17 cellular contexts compared by ENCODE assay signal in the genomic region with DNA sequence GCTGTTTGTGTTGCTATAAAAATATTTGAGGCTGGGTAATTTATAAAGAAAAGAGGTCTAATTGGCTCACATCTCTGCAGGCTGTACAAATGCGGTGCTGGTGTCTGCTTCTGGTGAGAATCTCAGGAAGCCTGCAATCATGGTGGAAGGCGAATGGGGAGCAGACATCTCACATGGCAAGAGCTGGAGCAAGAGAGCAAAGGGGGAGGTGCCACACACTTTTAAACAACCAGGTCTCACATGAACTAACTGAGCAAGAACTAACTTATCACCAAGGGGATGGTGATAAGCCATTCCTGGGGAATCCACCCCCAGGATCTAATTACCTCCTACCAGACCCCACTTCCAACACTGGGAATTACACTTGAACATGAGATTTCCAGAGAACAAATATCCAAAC.
DNase-seq lines count a peak whose midpoint lies in the region; ATAC-seq and TF ChIP-seq lines count a peak whose summit lies in the region.
"Had no signal": no experiment of that assay in that cellular context is flagged by ENCODE, and none has a peak within 500 bp of the region (broad histone marks: within the 10 kb centered on the region; RNA-seq: fewer than 3 reads in every experiment).

No MANE protein-coding gene starts in this region.

- no peak overlapping the region for H3K27ac ChIP-seq in GM23338 (ENCODE audit: low read depth)
- no peak overlapping the region for H3K27ac ChIP-seq in endodermal cell (ENCODE audit: low read depth, low read length)
- H3K27ac ChIP-seq in mesendoderm (ENCODE audit: low read depth, low read length), result no peak overlapping the region
- H3K27ac ChIP-seq: A549, GM23248 had no signal

- CTCF ChIA-PET in Calu3 (lab: Charles Lee), result no interaction called here

- H3K27me3 ChIP-seq in GM23338 (ENCODE audit: insufficient read depth), result no peaks in the 10 kb centered on the region
- no peaks in the 10 kb centered on the region for H3K27me3 ChIP-seq in endodermal cell (ENCODE audit: control insufficient read depth, insufficient read depth, low read length, poor library complexity, severe bottlenecking)
- no peaks in the 10 kb centered on the region for H3K27me3 ChIP-seq in mesendoderm (ENCODE audit: insufficient read depth, low read length, poor library complexity)

- H3K4me3 Mint-ChIP-seq in GM23338 (no peak overlapping the region), endodermal cell (no peak overlapping the region), Calu3 (ENCODE audit: low read depth, unreplicated experiment) (no peak overlapping the region)
- H3K4me3 Mint-ChIP-seq: CD4-positive, alpha-beta memory T cell had no signal

- DNase-seq in GM23338 (ENCODE audit: low spot score) (peak; percentile 6), endodermal cell (peak; percentile 55), mesendoderm (peak; percentile 85), Calu3 (no peak), SKM-1 (lab: John Stamatoyannopoulos, UW; ENCODE audit: unreplicated experiment) (no peak), iPS-NIHi11 (ENCODE audit: low spot score) (no peak)
- DNase-seq: 8988T; ACHN; AML-193; C1 segment of cervical spinal cord; CD4-positive, alpha-beta memory T cell; COR-L47; DMS153; DND-41; GM23248 had no signal

- BruUV-seq in Calu3 (replicated peaks; lab: Mats Ljungman, UMichigan), result no TSS peak

- H3K79me2 ChIP-seq in GM23338 (replicated peaks; ENCODE audit: insufficient read depth) (no peaks in the 10 kb centered on the region), mesendoderm (ENCODE audit: control insufficient read depth, insufficient read depth, low read length) (no peaks in the 10 kb centered on the region)

- no peak overlapping the region for H2AFZ ChIP-seq in GM23338
- H2AFZ ChIP-seq: GM23248 had no signal

- peaks cover 11% of the 10 kb centered on the region for H3K4me1 Mint-ChIP-seq in GM23338
- H3K4me1 Mint-ChIP-seq in endodermal cell, result peaks cover 38% of the 10 kb centered on the region
- H3K4me1 Mint-ChIP-seq in Calu3 (ENCODE audit: low read depth, unreplicated experiment), result no peaks in the 10 kb centered on the region
- H3K4me1 Mint-ChIP-seq: CD4-positive, alpha-beta memory T cell had no signal

- H3K9ac ChIP-seq in endodermal cell (ENCODE audit: extremely low read depth, low read length, poor library complexity, severe bottlenecking) (no peak overlapping the region), mesendoderm (ENCODE audit: low read length) (no peak overlapping the region)
- H3K9ac ChIP-seq: GM23248 had no signal

- H3K18ac ChIP-seq in mesendoderm (ENCODE audit: low read length), result no peak overlapping the region

- H3K4me3 ChIP-seq in GM23338, result no peak overlapping the region
- no peak overlapping the region for H3K4me3 ChIP-seq in endodermal cell (ENCODE audit: low read length)
- H3K4me3 ChIP-seq in mesendoderm (ENCODE audit: low read length), result no peak overlapping the region
- H3K4me3 ChIP-seq: A549, GM23248, HAP-1 had no signal

- no peak overlapping the region for H3K23ac ChIP-seq in mesendoderm (ENCODE audit: low read length)

- H2BK15ac ChIP-seq in mesendoderm (replicated peaks; ENCODE audit: low read depth), result no peak overlapping the region

- no peaks in the 10 kb centered on the region for H4K20me1 ChIP-seq in GM23338 (replicated peaks; ENCODE audit: insufficient read depth)

- H3K36me3 ChIP-seq in GM23338 (ENCODE audit: insufficient read depth) (no peaks in the 10 kb centered on the region), endodermal cell (ENCODE audit: control insufficient read depth, insufficient read depth, low read length) (no peaks in the 10 kb centered on the region), mesendoderm (ENCODE audit: control insufficient read depth, insufficient read depth, low read length) (no peaks in the 10 kb centered on the region)
- H3K36me3 ChIP-seq: HAP-1 had no signal

- no peak overlapping the region for H4K5ac ChIP-seq in mesendoderm (ENCODE audit: low read length)

- H2BK120ac ChIP-seq in mesendoderm (ENCODE audit: low read depth, low read length), result no peak overlapping the region

- H2AK5ac ChIP-seq in mesendoderm (ENCODE audit: low read length), result no peak overlapping the region

- H3K27ac Mint-ChIP-seq in GM23338 (peak overlapping the region; percentile 51), endodermal cell (no peak overlapping the region), Calu3 (ENCODE audit: unreplicated experiment) (no peak overlapping the region)
- H3K27ac Mint-ChIP-seq: CD4-positive, alpha-beta memory T cell had no signal

- no peak for TF ChIP-seq CTCF in GM23338 (conservative IDR thresholded peaks at IDR 0.05; ENCODE audit: low read depth in 2 of 2)
- TF ChIP-seq CTCF in endodermal cell (conservative IDR thresholded peaks at IDR 0.05), result no peak
- TF ChIP-seq CTCF in Calu3 (IDR thresholded peaks at IDR 0.05; ENCODE audit: unreplicated experiment), result no peak

- no peak overlapping the region for H2BK5ac ChIP-seq in mesendoderm (ENCODE audit: low read length)

- ATAC-seq in GM23338, result no peak
- ATAC-seq: A549 had no signal

- intact Hi-C loops in Calu3 (cut with micrococcal nuclease; ENCODE audit: unreplicated experiment), result no loop called here

- no peaks in the 10 kb centered on the region; the same call in 1 of the 2 replicates for H3K4me1 ChIP-seq in GM23338 (ENCODE audit: insufficient read depth)
- H3K4me1 ChIP-seq in endodermal cell (ENCODE audit: control insufficient read depth, insufficient read depth, low read length), result peaks cover 7% of the 10 kb centered on the region
- no peaks in the 10 kb centered on the region for H3K4me1 ChIP-seq in mesendoderm (ENCODE audit: control insufficient read depth, low read depth, low read length)
- H3K4me1 ChIP-seq: A549, HAP-1 had no signal

- H3F3A ChIP-seq in GM23338 (replicated peaks; ENCODE audit: low read depth), result no peaks in the 10 kb centered on the region

- WGBS in endodermal cell (ENCODE audit: insufficient coverage in 1 of 2, insufficient read length in 1 of 2), 2 experiments, result 60 to 84% methylated on average over 1 to 2 of the region's 2 CpGs
- no CpG with 5 or more reads among the region's 2 CpGs for WGBS in mesendoderm (ENCODE audit: extremely low coverage, insufficient coverage, low lambda C conversion rate)

- H3K9me3 ChIP-seq in endodermal cell (ENCODE audit: control insufficient read depth, low read length), result no peaks in the 10 kb centered on the region
- H3K9me3 ChIP-seq: HAP-1 had no signal

- H4K8ac ChIP-seq in mesendoderm (ENCODE audit: low read depth, low read length), result no peak overlapping the region

- no peak overlapping the region for H3K4ac ChIP-seq in mesendoderm (ENCODE audit: low read depth, low read length)

- H3K9me2 ChIP-seq in GM23338 (ENCODE audit: insufficient read depth), result no peaks in the 10 kb centered on the region; the same call in 1 of the 2 replicates

- H3K9me3 Mint-ChIP-seq in GM23338, result no peaks in the 10 kb centered on the region
- peaks cover 9% of the 10 kb centered on the region for H3K9me3 Mint-ChIP-seq in endodermal cell
- peaks cover 9% of the 10 kb centered on the region for H3K9me3 Mint-ChIP-seq in Calu3 (ENCODE audit: low read depth, unreplicated experiment)

- H3K4me2 ChIP-seq in GM23338 (no peak overlapping the region), mesendoderm (ENCODE audit: low read length) (no peak overlapping the region)
- H3K4me2 ChIP-seq: A549 had no signal

- H3K79me1 ChIP-seq in mesendoderm (ENCODE audit: low read length), result no peaks in the 10 kb centered on the region

- H3K27me3 Mint-ChIP-seq in GM23338 (ENCODE audit: insufficient read depth, low read depth, poor library complexity), result no peaks in the 10 kb centered on the region
- H3K27me3 Mint-ChIP-seq in endodermal cell (ENCODE audit: insufficient read depth), result peaks cover 12% of the 10 kb centered on the region
- no peaks in the 10 kb centered on the region for H3K27me3 Mint-ChIP-seq in Calu3 (ENCODE audit: unreplicated experiment)
- H3K27me3 Mint-ChIP-seq: CD4-positive, alpha-beta memory T cell had no signal

- H3K56ac ChIP-seq in mesendoderm (ENCODE audit: low read length), result no peak overlapping the region

- H3K36me3 Mint-ChIP-seq in GM23338 (ENCODE audit: low read depth), result no peaks in the 10 kb centered on the region
- H3K36me3 Mint-ChIP-seq in endodermal cell (ENCODE audit: low read depth), result no peaks in the 10 kb centered on the region
- no peaks in the 10 kb centered on the region for H3K36me3 Mint-ChIP-seq in Calu3 (ENCODE audit: insufficient read depth, unreplicated experiment)
- H3K36me3 Mint-ChIP-seq: CD4-positive, alpha-beta memory T cell had no signal

TF ChIP-seq in GM23338, 12 proteins besides CTCF, POLR2A, EP300 and RAD21 (continues in another document):
- TF ChIP-seq ZNF114 (CRISPR knock-in tag; IDR thresholded peaks at IDR 0.05), result no peak
- TF ChIP-seq JUNB (IDR thresholded peaks at IDR 0.05; ENCODE audit: unreplicated experiment), result no peak

Comparison
In these comparisons a context has a peak if more than half of its experiments do, and no peak if none do; other contexts are left out.
1. DNase-seq: peak in GM23338 (single experiment), endodermal cell (single experiment) and mesendoderm (single experiment); none in Calu3 (single experiment), SKM-1 (single experiment) and iPS-NIHi11 (single experiment).